22 cellular contexts compared by ENCODE assay signal in genomic region chr13:97938701-97939475, GRCh38.
"Had no signal": no experiment of that assay in that cellular context is flagged by ENCODE, and none has a peak within 500 bp of the region (broad histone marks: within the 10 kb centered on the region; RNA-seq: fewer than 3 reads in every experiment).

No MANE protein-coding gene starts in this region.

- H3K27ac Mint-ChIP-seq: activated naive CD4-positive, alpha-beta T cell treated with anti-CD3 and anti-CD28 coated beads, Interleukin-2, amount 50 U/mL, for 72 hours; activated T-cell treated with anti-CD3 and anti-CD28 coated beads, Interleukin-2, amount 50 U/mL, for 72 hours; dendritic cell treated with granulocyte-macrophage colony-stimulating factor and Interleukin-4, amounts not matched to agents 40 ng/mL and 50 ng/mL, for 4 days; endodermal cell; natural killer cell treated with Interleukin-12 subunit alpha and Interleukin-12 subunit beta and Interleukin-15 and Interleukin-18, amount 100 ng/mL, for 72 hours; progenitor cell of endocrine pancreas had no signal

- H3K4me1 ChIP-seq: right lobe of liver, transverse colon had no signal

- H3K27me3 Mint-ChIP-seq: dendritic cell treated with granulocyte-macrophage colony-stimulating factor and Interleukin-4, amounts not matched to agents 40 ng/mL and 50 ng/mL, for 4 days had no signal

- DNase-seq: activated CD4-positive, alpha-beta T cell treated with anti-CD3 and anti-CD28 coated beads for 4 hours; activated CD4-positive, alpha-beta T cell treated with anti-CD3 and anti-CD28 coated beads, Interleukin-2, amount 50 U/mL, for 4 hours; activated naive CD4-positive, alpha-beta T cell; activated T-cell treated with anti-CD3 and anti-CD28 coated beads for 4 hours; activated T-cell treated with anti-CD3 and anti-CD28 coated beads, Interleukin-2, amount 50 U/mL, for 72 hours; endodermal cell; left ventricle myocardium inferior; mesendoderm; ovary; right lobe of liver; stimulated activated CD4-positive, alpha-beta T cell treated with anti-CD3 and anti-CD28 coated beads, Interleukin-2, amount 100 ng/mL, for 48 hours; stimulated activated naive CD4-positive, alpha-beta T cell treated with Interleukin-2 at 50 U/mL for 16 hours; T-helper 9 cell; testis; transverse colon had no signal

- H3K27ac ChIP-seq: left ventricle myocardium inferior, ovary, right lobe of liver, testis, transverse colon, VCaP had no signal

- H3K36me3 ChIP-seq: left ventricle myocardium inferior, ovary, right lobe of liver, transverse colon had no signal

- H3K27me3 ChIP-seq: ovary, right lobe of liver, testis, transverse colon had no signal

- H3K9me3 ChIP-seq: left ventricle myocardium inferior, ovary, right lobe of liver, testis, transverse colon had no signal

- H3K36me3 Mint-ChIP-seq: activated naive CD4-positive, alpha-beta T cell treated with anti-CD3 and anti-CD28 coated beads, Interleukin-2, amount 50 U/mL, for 72 hours; natural killer cell treated with Interleukin-12 subunit alpha and Interleukin-12 subunit beta and Interleukin-15 and Interleukin-18, amount 100 ng/mL, for 72 hours had no signal

- H3K4me3 ChIP-seq: left ventricle myocardium inferior, lung, ovary, right lobe of liver, testis, transverse colon had no signal

- H3K4me1 Mint-ChIP-seq: central memory CD8-positive, alpha-beta T cell had no signal

- H3K9me3 Mint-ChIP-seq: activated naive CD4-positive, alpha-beta T cell treated with anti-CD3 and anti-CD28 coated beads, Interleukin-2, amount 50 U/mL, for 72 hours; activated T-cell treated with anti-CD3 and anti-CD28 coated beads, Interleukin-2, amount 50 U/mL, for 72 hours; central memory CD8-positive, alpha-beta T cell; dendritic cell treated with granulocyte-macrophage colony-stimulating factor and Interleukin-4, amounts not matched to agents 40 ng/mL and 50 ng/mL, for 4 days; endodermal cell; natural killer cell treated with Interleukin-12 subunit alpha and Interleukin-12 subunit beta and Interleukin-15 and Interleukin-18, amount 100 ng/mL, for 72 hours had no signal

- H3K4me3 Mint-ChIP-seq: activated T-cell treated with anti-CD3 and anti-CD28 coated beads, Interleukin-2, amount 50 U/mL, for 72 hours; central memory CD8-positive, alpha-beta T cell; dendritic cell treated with granulocyte-macrophage colony-stimulating factor and Interleukin-4, amounts not matched to agents 40 ng/mL and 50 ng/mL, for 4 days; endodermal cell; natural killer cell treated with Interleukin-12 subunit alpha and Interleukin-12 subunit beta and Interleukin-15 and Interleukin-18, amount 100 ng/mL, for 72 hours had no signal
